17 cellular contexts compared by ENCODE assay signal in genomic region chr12:78194448-78194847, GRCh38.
DNase-seq lines count a peak whose midpoint lies in the region; ATAC-seq and TF ChIP-seq lines count a peak whose summit lies in the region.
"Had no signal": no experiment of that assay in that cellular context is flagged by ENCODE, and none has a peak within 500 bp of the region (broad histone marks: within the 10 kb centered on the region; RNA-seq: fewer than 3 reads in every experiment).

No MANE protein-coding gene starts in this region.

- BruUV-seq in mammary epithelial cell (replicated peaks; lab: Mats Ljungman, UMichigan): no TSS peak

- H3K36me3 ChIP-seq in mammary epithelial cell (ENCODE audit: insufficient read depth, low read length) (peaks cover 2% of the 10 kb centered on the region), SJCRH30 (no peaks in the 10 kb centered on the region)
- H3K36me3 ChIP-seq: BLaER1, cardiac muscle cell had no signal

- WGBS in mammary epithelial cell (ENCODE audit: low coverage, missing lambda C conversion rate): 3% methylated on average over 3 of the region's 3 CpGs

- dilution Hi-C loops in mammary epithelial cell (cut with HindIII; ENCODE audit: low sequenced_read_pairs): no loop called here

- H3K9me3 ChIP-seq in mammary epithelial cell (replicated peaks; ENCODE audit: insufficient read depth, low read length): no peaks in the 10 kb centered on the region
- H3K9me3 ChIP-seq in SJCRH30 (replicated peaks): no peaks in the 10 kb centered on the region
- H3K9me3 ChIP-seq: BLaER1 had no signal

- no peak for TF ChIP-seq CTCF in mammary epithelial cell (conservative IDR thresholded peaks at IDR 0.05 in 1 of 2, IDR thresholded peaks at IDR 0.05 in 1 of 2; ENCODE audit: extremely low read depth in 1 of 2, insufficient read depth in 1 of 2, low read depth in 1 of 2, low read length in 2 of 2)

- no peak overlapping the region for H2AFZ ChIP-seq in mammary epithelial cell (ENCODE audit: low read depth, low read length)

- H4K20me1 ChIP-seq in mammary epithelial cell (ENCODE audit: insufficient read depth, low read length): no peaks in the 10 kb centered on the region
- H4K20me1 ChIP-seq: BLaER1 had no signal

- H3K79me2 ChIP-seq in mammary epithelial cell (ENCODE audit: insufficient read depth, low read length): no peaks in the 10 kb centered on the region

- H3K4me3 ChIP-seq in mammary epithelial cell (replicated peaks in 1 of 3; ENCODE audit: insufficient read depth in 1 of 3, low read depth in 2 of 3, low read length in 3 of 3): no peak overlapping the region
- H3K4me3 ChIP-seq in SJCRH30: no peak overlapping the region
- H3K4me3 ChIP-seq: BLaER1, cardiac muscle cell had no signal

- H3K27ac ChIP-seq in mammary epithelial cell (ENCODE audit: insufficient read depth, low read depth, low read length) (no peak overlapping the region), SJCRH30 (no peak overlapping the region)
- H3K27ac ChIP-seq: BLaER1, cardiac muscle cell had no signal

- intact Hi-C loops in mammary epithelial cell (cut with micrococcal nuclease): no loop called here

- peaks cover 14% of the 10 kb centered on the region for H3K4me1 ChIP-seq in mammary epithelial cell (ENCODE audit: insufficient read depth, low read length)
- H3K4me1 ChIP-seq in SJCRH30: no peaks in the 10 kb centered on the region
- H3K4me1 ChIP-seq: BLaER1 had no signal

- peak overlapping the region; percentile 40 for H3K4me2 ChIP-seq in mammary epithelial cell (ENCODE audit: insufficient read depth, low read depth, low read length)
- H3K4me2 ChIP-seq: BLaER1 had no signal

- no peak overlapping the region for H3K9ac ChIP-seq in mammary epithelial cell (ENCODE audit: insufficient read depth, low read length)
- H3K9ac ChIP-seq: BLaER1 had no signal

- in situ Hi-C loops in mammary epithelial cell (cut with MboI; ENCODE audit: low sequenced_read_pairs in 2 of 2): no loop called here

- ATAC-seq in HG02642 (IDR thresholded peaks at IDR 0.05; ENCODE audit: poor library complexity, unreplicated experiment) (no peak), GM19463 (IDR thresholded peaks at IDR 0.05; ENCODE audit: unreplicated experiment) (no peak)
- ATAC-seq: activated T-helper 17 cell treated with anti-CD3 and anti-CD28 coated beads, Interleukin-2, amount 50 U/mL, for 72 hours had no signal

- DNase-seq in AG08395 (ENCODE audit: low spot score) (peak; percentile 75), HS-27A (ENCODE audit: low read depth) (peak; percentile 82), mammary epithelial cell (peak; percentile 72), hepatic stellate cell (ENCODE audit: low spot score) (peak; percentile 7), SJCRH30 (no peak), globus pallidus (ENCODE audit: low spot score) (no peak)
- DNase-seq: activated CD4-positive, alpha-beta T cell treated with anti-CD3 and anti-CD28 coated beads, Interleukin-2, amount 50 U/mL, for 1 hour; DMS79 treated with DMSO at 0.1 percent for 48 hours; midbrain; NCI-H1105; stimulated activated CD8-positive, alpha-beta memory T cell treated with anti-CD3 and anti-CD28 coated beads, Interleukin-4, amount 100 ng/mL, for 48 hours; trophoblast cell had no signal

- H3K27me3 ChIP-seq in mammary epithelial cell (ENCODE audit: insufficient read depth, low read length) (no peaks in the 10 kb centered on the region), SJCRH30 (no peaks in the 10 kb centered on the region)
- H3K27me3 ChIP-seq: BLaER1, cardiac muscle cell had no signal

- CTCF ChIA-PET in mammary epithelial cell (lab: Charles Lee; ENCODE audit: low non-redundant PET): no interaction called here

Comparison
In these comparisons a context has a peak if more than half of its experiments do, and no peak if none do; other contexts are left out.
1. DNase-seq: peak in AG08395 (single experiment), HS-27A (single experiment), mammary epithelial cell (single experiment) and hepatic stellate cell (single experiment); none in SJCRH30 (0 of 2) and globus pallidus (single experiment).